ENCODE assay signal across 9 cellular contexts in the genomic region with DNA sequence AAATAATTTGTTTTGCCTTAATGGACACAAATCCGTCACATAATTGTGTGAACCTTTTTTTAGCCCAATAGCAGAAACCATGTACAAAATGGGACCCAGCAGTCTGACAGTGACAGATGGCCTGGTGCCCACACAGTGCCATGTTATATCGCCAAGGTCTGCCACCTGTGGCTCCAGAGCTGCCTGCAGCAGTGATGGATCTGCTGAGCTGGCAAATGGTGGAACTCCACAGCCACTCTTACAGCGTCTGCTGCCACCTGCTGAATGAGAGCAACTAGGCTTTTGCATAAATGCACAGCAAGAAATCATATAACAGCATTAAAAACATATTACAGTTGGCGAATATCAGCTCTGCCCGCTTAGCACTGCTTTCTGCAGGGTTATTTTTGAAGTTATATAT. TPM values are rescaled to one million over a fixed set of nuclear protein-coding genes. Genes with fewer than 3 reads are reported as not detected.
DNase-seq lines count a peak whose midpoint lies in the region; ATAC-seq and TF ChIP-seq lines count a peak whose summit lies in the region.
"Had no signal": no experiment of that assay in that cellular context is flagged by ENCODE, and none has a peak within 500 bp of the region (broad histone marks: within the 10 kb centered on the region; RNA-seq: fewer than 3 reads in every experiment).

No MANE protein-coding gene starts in this region.

- H3K4me2 ChIP-seq in Loucy (ENCODE audit: low read depth, low read length, poor library complexity, severe bottlenecking) = no peak overlapping the region

- no peak overlapping the region for H3K9ac ChIP-seq in Loucy (ENCODE audit: low read depth, low read length, poor library complexity, severe bottlenecking)

- H3K4me3 Mint-ChIP-seq in type B pancreatic cell = no peak overlapping the region
- H3K4me3 Mint-ChIP-seq: neural crest cell had no signal

- no peaks in the 10 kb centered on the region for H3K9me3 ChIP-seq in Loucy (ENCODE audit: insufficient read depth, low read depth, low read length)
- H3K9me3 ChIP-seq in heart right ventricle = no peaks in the 10 kb centered on the region

- peak overlapping the region; percentile 78 for H3K27ac ChIP-seq in VCaP
- H3K27ac ChIP-seq in heart right ventricle = no peak overlapping the region

- H3K27me3 ChIP-seq in Loucy (ENCODE audit: insufficient read depth, low read length, poor library complexity, severe bottlenecking) (no peaks in the 10 kb centered on the region), heart right ventricle (no peaks in the 10 kb centered on the region)

- peaks cover 25% of the 10 kb centered on the region for H3K79me2 ChIP-seq in Loucy (ENCODE audit: insufficient read depth, low read length)

- H2AFZ ChIP-seq in Loucy (ENCODE audit: low read length) = no peak overlapping the region

- no peaks in the 10 kb centered on the region for H3K27me3 Mint-ChIP-seq in type B pancreatic cell

- TF ChIP-seq CTCF in Loucy (conservative IDR thresholded peaks at IDR 0.05; ENCODE audit: low read length) (peak; percentile 75), VCaP (conservative IDR thresholded peaks at IDR 0.05) (peak; percentile 77), heart right ventricle (IDR thresholded peaks at IDR 0.05) (peak in 7 of 9 donors; percentile 29 to 52 (median 43)), type B pancreatic cell (conservative IDR thresholded peaks at IDR 0.05) (peak; percentile 43)

- 87 to 89% methylated on average over 5 of the region's 5 CpGs for WGBS in heart right ventricle, 2 donors

- peaks cover 41% of the 10 kb centered on the region for H3K4me1 Mint-ChIP-seq in type B pancreatic cell (ENCODE audit: unreplicated experiment)

- H3K27ac Mint-ChIP-seq in type B pancreatic cell = no peak overlapping the region

- H3K36me3 ChIP-seq in Loucy (ENCODE audit: insufficient read depth, low read length) (no peaks in the 10 kb centered on the region), heart right ventricle (no peaks in the 10 kb centered on the region)

- peak in 5 of 8 donors; percentile 53 to 69 (median 57) for ATAC-seq in heart right ventricle
- ATAC-seq in GM21526 (IDR thresholded peaks at IDR 0.05; ENCODE audit: low FRiP score, unreplicated experiment) = no peak

- H3K4me1 ChIP-seq in Loucy (ENCODE audit: insufficient read depth, low read length, poor library complexity, severe bottlenecking) = no peaks in the 10 kb centered on the region
- H3K4me1 ChIP-seq in heart right ventricle = peaks cover 0 to 3% (median 0%) of the 10 kb centered on the region in 9 donors

- peak; percentile 7 to 55 for DNase-seq in NCI-H2081 (lab: John Stamatoyannopoulos, UW)
- no peak for DNase-seq in NCI-H2081 treated with DMSO at 0.1 percent for 48 hours (lab: John Stamatoyannopoulos, UW)
- peak; percentile 12 to 16 for DNase-seq in heart right ventricle
- no peak for DNase-seq in type B pancreatic cell (ENCODE audit: extremely low spot score, unreplicated experiment)
- DNase-seq in OCI-M2 (lab: John Stamatoyannopoulos, UW; ENCODE audit: unreplicated experiment) = no peak

- no peaks in the 10 kb centered on the region for H3K9me3 Mint-ChIP-seq in type B pancreatic cell
- H3K9me3 Mint-ChIP-seq: neural crest cell had no signal

- peaks cover 9% of the 10 kb centered on the region for H4K20me1 ChIP-seq in Loucy (ENCODE audit: insufficient read depth, low read length, poor library complexity, severe bottlenecking)

- no peaks in the 10 kb centered on the region for H3F3A ChIP-seq in Loucy (ENCODE audit: low read depth)

- no peaks in the 10 kb centered on the region for H3K9me2 ChIP-seq in Loucy (replicated peaks; ENCODE audit: low read depth, low read length)

- intact Hi-C loops in heart right ventricle (cut with DNase I) = no loop called here

- H3K4me3 ChIP-seq in Loucy (ENCODE audit: low read length, poor library complexity, severe bottlenecking) (no peak overlapping the region), heart right ventricle (no peak overlapping the region)

- H3K36me3 Mint-ChIP-seq in type B pancreatic cell = no peaks in the 10 kb centered on the region

RNA-seq across cellular contexts. Expression of gene NUP93, which starts 59.4 kb away (rescaled TPM):
- total RNA-seq in heart right ventricle (10 to 100 TPM; 25.4 to 34.8 (median 27.6) TPM), type B pancreatic cell (ENCODE audit: low replicate concordance) (68.8 and 101 TPM in 2 replicates)
- polyA plus RNA-seq in heart right ventricle = 10 to 100 TPM; 27.2 to 32.3 TPM

Comparison
In these comparisons a context has a peak if more than half of its experiments do, and no peak if none do; other contexts are left out.
1. DNase-seq: peak in NCI-H2081 (2 of 2) and heart right ventricle (2 of 2); none in NCI-H2081 treated with DMSO at 0.1 percent for 48 hours (single experiment), type B pancreatic cell (single experiment) and OCI-M2 (single experiment).
2. Peak in every context shown above with its lines, with median percentiles within 50 percentile points of each other: CTCF ChIP-seq.